1 cellular context compared by ENCODE assay signal in the genomic region with DNA sequence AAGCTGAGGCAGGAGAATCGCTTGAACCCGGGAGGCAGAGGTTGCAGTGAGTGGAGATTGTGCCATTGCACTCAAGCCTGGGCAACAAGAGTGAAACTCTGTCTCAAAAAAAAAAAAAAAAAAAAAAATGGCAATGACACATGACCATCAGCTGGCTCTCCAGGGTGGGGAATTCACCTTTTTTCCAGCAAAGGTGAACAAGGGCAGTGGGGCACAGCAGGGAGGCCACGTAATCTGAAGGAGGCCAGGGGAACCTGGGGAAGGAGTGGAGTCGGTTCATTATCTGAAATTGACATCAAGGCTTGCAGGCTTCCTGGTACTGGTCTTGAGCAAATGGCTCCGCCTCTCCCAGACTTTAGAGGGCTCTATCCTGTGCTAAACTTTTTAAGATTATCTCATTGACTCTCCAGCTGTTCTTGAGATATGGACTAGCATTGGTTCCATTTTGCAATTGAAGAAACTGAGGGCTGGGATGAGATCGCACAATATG.
TF ChIP-seq lines count a peak whose summit lies in the region.

No MANE protein-coding gene starts in this region.

TF ChIP-seq in K562, 482 proteins besides CTCF, POLR2A, EP300 and RAD21 (continues in another document):
- TF ChIP-seq, protein P1, sequence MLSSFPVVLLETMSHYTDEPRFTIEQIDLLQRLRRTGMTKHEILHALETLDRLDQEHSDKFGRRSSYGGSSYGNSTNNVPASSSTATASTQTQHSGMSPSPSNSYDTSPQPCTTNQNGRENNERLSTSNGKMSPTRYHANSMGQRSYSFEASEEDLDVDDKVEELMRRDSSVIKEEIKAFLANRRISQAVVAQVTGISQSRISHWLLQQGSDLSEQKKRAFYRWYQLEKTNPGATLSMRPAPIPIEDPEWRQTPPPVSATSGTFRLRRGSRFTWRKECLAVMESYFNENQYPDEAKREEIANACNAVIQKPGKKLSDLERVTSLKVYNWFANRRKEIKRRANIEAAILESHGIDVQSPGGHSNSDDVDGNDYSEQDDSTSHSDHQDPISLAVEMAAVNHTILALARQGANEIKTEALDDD (IDR thresholded peaks at IDR 0.05): 0 out of 2 replicates have a peak, but pooled peaks have one; percentile 49
- TF ChIP-seq STAG1 (CRISPR knock-in tag; IDR thresholded peaks at IDR 0.05; ENCODE audit: borderline replicate concordance) (no peak), NCOA4 (IDR thresholded peaks at IDR 0.05; ENCODE audit: partially characterized antibody) (no peak), HDGF (IDR thresholded peaks at IDR 0.05) (no peak), TOE1 (IDR thresholded peaks at IDR 0.05; ENCODE audit: borderline replicate concordance) (no peak), TOE1 (CRISPR knock-in tag; IDR thresholded peaks at IDR 0.05; ENCODE audit: borderline replicate concordance, low read depth) (no peak), SMARCA4 (IDR thresholded peaks at IDR 0.05) (peak; percentile 57; the same call in 1 of the 2 replicates), NRF1 (conservative IDR thresholded peaks at IDR 0.05 in 1 of 2, IDR thresholded peaks at IDR 0.05 in 1 of 2) (peak in 1 of 2 experiments; percentile 28; a peak in 1 of 4 replicates), DPF2 (IDR thresholded peaks at IDR 0.05) (peak; percentile 74), RBM15 (IDR thresholded peaks at IDR 0.05; ENCODE audit: insufficient read depth, low read length) (no peak), JUND (IDR thresholded peaks at IDR 0.05; ENCODE audit: borderline replicate concordance, low read depth, low read length) (peak; percentile 44; the same call in 1 of the 2 replicates), JUND (tag; IDR thresholded peaks at IDR 0.05; ENCODE audit: borderline replicate concordance, low read depth, low read length) (peak; percentile 20; the same call in 1 of the 3 replicates), SMAD4 (CRISPR knock-in tag; conservative IDR thresholded peaks at IDR 0.05) (0 out of 2 replicates have a peak, but pooled peaks have one; percentile 29), MTA2 (IDR thresholded peaks at IDR 0.05; ENCODE audit: low read depth) (peak; percentile 4; the same call in 1 of the 2 replicates), SMARCE1 (IDR thresholded peaks at IDR 0.05) (peak; percentile 58; the same call in 1 of the 2 replicates), ARID1B (IDR thresholded peaks at IDR 0.05) (peak; percentile 76), ZNF280B (CRISPR knock-in tag; IDR thresholded peaks at IDR 0.05) (no peak), CEBPB (tag; IDR thresholded peaks at IDR 0.05) (peak; percentile 20; the same call in 1 of the 2 replicates), ATF1 (CRISPR knock-in tag; IDR thresholded peaks at IDR 0.05) (no peak), ATF1 (tag; IDR thresholded peaks at IDR 0.05) (peak; percentile 29; the same call in 1 of the 2 replicates), ZNF212 (CRISPR knock-in tag; IDR thresholded peaks at IDR 0.05) (no peak), RBM39 (optimal IDR thresholded peaks at IDR 0.05; ENCODE audit: low read depth, low read length) (no peak), GATA2 (CRISPR knock-in tag; IDR thresholded peaks at IDR 0.05) (peak; percentile 60; the same call in 1 of the 2 replicates), SREBF1 (IDR thresholded peaks at IDR 0.05; ENCODE audit: borderline replicate concordance, low read depth, low read length) (no peak), SREBF2 (CRISPR knock-in tag; IDR thresholded peaks at IDR 0.05) (no peak), SMARCC2 (IDR thresholded peaks at IDR 0.05; ENCODE audit: low read depth) (0 out of 2 replicates have a peak, but pooled peaks have one; percentile 18), LARP7 (IDR thresholded peaks at IDR 0.05) (peak; percentile 58; the same call in 1 of the 2 replicates), SOX6 (IDR thresholded peaks at IDR 0.05) (peak; percentile 32; the same call in 1 of the 2 replicates), XRCC3 (IDR thresholded peaks at IDR 0.05) (no peak), ADNP (tag; IDR thresholded peaks at IDR 0.05) (peak; percentile 81), KDM2B (CRISPR knock-in tag; IDR thresholded peaks at IDR 0.05) (no peak), KHSRP (IDR thresholded peaks at IDR 0.05) (no peak), ZNF384 (IDR thresholded peaks at IDR 0.05; ENCODE audit: low read depth, low read length) (peak; percentile 79), HDAC2 (IDR thresholded peaks at IDR 0.05) (no peak), ZNF79 (CRISPR knock-in tag; IDR thresholded peaks at IDR 0.05; ENCODE audit: low read depth) (no peak), ATF7 (IDR thresholded peaks at IDR 0.05) (peak; percentile 62; the same call in 1 of the 2 replicates), BHLHE40 (IDR thresholded peaks at IDR 0.05; ENCODE audit: low read length) (no peak), EP400 (IDR thresholded peaks at IDR 0.05) (peak; percentile 48; the same call in 1 of the 2 replicates), FUS (optimal IDR thresholded peaks at IDR 0.05; ENCODE audit: low read depth, low read length) (no peak), TAL1 (IDR thresholded peaks at IDR 0.05) (peak; percentile 45), CREM (IDR thresholded peaks at IDR 0.05; ENCODE audit: low read depth) (0 out of 2 replicates have a peak, but pooled peaks have one; percentile 16), ARID3B (CRISPR knock-in tag; IDR thresholded peaks at IDR 0.05; ENCODE audit: borderline replicate concordance) (no peak), MTA3 (IDR thresholded peaks at IDR 0.05; ENCODE audit: borderline replicate concordance) (peak; percentile 53; the same call in 1 of the 2 replicates), MTA1 (IDR thresholded peaks at IDR 0.05; ENCODE audit: borderline replicate concordance) (peak; percentile 49; the same call in 1 of the 2 replicates)
- TF ChIP-seq, protein P2, sequence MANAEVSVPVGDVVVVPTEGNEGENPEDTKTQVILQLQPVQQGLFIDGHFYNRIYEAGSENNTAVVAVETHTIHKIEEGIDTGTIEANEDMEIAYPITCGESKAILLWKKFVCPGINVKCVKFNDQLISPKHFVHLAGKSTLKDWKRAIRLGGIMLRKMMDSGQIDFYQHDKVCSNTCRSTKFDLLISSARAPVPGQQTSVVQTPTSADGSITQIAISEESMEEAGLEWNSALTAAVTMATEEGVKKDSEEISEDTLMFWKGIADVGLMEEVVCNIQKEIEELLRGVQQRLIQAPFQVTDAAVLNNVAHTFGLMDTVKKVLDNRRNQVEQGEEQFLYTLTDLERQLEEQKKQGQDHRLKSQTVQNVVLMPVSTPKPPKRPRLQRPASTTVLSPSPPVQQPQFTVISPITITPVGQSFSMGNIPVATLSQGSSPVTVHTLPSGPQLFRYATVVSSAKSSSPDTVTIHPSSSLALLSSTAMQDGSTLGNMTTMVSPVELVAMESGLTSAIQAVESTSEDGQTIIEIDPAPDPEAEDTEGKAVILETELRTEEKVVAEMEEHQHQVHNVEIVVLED (CRISPR knock-in tag; IDR thresholded peaks at IDR 0.05): no peak
- TF ChIP-seq, protein P3, sequence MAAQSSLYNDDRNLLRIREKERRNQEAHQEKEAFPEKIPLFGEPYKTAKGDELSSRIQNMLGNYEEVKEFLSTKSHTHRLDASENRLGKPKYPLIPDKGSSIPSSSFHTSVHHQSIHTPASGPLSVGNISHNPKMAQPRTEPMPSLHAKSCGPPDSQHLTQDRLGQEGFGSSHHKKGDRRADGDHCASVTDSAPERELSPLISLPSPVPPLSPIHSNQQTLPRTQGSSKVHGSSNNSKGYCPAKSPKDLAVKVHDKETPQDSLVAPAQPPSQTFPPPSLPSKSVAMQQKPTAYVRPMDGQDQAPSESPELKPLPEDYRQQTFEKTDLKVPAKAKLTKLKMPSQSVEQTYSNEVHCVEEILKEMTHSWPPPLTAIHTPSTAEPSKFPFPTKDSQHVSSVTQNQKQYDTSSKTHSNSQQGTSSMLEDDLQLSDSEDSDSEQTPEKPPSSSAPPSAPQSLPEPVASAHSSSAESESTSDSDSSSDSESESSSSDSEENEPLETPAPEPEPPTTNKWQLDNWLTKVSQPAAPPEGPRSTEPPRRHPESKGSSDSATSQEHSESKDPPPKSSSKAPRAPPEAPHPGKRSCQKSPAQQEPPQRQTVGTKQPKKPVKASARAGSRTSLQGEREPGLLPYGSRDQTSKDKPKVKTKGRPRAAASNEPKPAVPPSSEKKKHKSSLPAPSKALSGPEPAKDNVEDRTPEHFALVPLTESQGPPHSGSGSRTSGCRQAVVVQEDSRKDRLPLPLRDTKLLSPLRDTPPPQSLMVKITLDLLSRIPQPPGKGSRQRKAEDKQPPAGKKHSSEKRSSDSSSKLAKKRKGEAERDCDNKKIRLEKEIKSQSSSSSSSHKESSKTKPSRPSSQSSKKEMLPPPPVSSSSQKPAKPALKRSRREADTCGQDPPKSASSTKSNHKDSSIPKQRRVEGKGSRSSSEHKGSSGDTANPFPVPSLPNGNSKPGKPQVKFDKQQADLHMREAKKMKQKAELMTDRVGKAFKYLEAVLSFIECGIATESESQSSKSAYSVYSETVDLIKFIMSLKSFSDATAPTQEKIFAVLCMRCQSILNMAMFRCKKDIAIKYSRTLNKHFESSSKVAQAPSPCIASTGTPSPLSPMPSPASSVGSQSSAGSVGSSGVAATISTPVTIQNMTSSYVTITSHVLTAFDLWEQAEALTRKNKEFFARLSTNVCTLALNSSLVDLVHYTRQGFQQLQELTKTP (IDR thresholded peaks at IDR 0.05; ENCODE audit: low read depth in 1 of 2, partially characterized antibody in 2 of 2): peak in 1 of 2 experiments; percentile 65
- TF ChIP-seq, protein P4, sequence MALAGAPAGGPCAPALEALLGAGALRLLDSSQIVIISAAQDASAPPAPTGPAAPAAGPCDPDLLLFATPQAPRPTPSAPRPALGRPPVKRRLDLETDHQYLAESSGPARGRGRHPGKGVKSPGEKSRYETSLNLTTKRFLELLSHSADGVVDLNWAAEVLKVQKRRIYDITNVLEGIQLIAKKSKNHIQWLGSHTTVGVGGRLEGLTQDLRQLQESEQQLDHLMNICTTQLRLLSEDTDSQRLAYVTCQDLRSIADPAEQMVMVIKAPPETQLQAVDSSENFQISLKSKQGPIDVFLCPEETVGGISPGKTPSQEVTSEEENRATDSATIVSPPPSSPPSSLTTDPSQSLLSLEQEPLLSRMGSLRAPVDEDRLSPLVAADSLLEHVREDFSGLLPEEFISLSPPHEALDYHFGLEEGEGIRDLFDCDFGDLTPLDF (CRISPR knock-in tag; IDR thresholded peaks at IDR 0.05): no peak
- TF ChIP-seq, protein P5, sequence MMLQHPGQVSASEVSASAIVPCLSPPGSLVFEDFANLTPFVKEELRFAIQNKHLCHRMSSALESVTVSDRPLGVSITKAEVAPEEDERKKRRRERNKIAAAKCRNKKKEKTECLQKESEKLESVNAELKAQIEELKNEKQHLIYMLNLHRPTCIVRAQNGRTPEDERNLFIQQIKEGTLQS (IDR thresholded peaks at IDR 0.05): peak; percentile 22; the same call in 1 of the 2 replicates
- TF ChIP-seq, protein P5 (CRISPR knock-in tag; conservative IDR thresholded peaks at IDR 0.05): no peak
- TF ChIP-seq, protein P6, sequence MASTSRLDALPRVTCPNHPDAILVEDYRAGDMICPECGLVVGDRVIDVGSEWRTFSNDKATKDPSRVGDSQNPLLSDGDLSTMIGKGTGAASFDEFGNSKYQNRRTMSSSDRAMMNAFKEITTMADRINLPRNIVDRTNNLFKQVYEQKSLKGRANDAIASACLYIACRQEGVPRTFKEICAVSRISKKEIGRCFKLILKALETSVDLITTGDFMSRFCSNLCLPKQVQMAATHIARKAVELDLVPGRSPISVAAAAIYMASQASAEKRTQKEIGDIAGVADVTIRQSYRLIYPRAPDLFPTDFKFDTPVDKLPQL (IDR thresholded peaks at IDR 0.05; ENCODE audit: extremely low read depth, insufficient read length): no peak
- TF ChIP-seq, protein P7, sequence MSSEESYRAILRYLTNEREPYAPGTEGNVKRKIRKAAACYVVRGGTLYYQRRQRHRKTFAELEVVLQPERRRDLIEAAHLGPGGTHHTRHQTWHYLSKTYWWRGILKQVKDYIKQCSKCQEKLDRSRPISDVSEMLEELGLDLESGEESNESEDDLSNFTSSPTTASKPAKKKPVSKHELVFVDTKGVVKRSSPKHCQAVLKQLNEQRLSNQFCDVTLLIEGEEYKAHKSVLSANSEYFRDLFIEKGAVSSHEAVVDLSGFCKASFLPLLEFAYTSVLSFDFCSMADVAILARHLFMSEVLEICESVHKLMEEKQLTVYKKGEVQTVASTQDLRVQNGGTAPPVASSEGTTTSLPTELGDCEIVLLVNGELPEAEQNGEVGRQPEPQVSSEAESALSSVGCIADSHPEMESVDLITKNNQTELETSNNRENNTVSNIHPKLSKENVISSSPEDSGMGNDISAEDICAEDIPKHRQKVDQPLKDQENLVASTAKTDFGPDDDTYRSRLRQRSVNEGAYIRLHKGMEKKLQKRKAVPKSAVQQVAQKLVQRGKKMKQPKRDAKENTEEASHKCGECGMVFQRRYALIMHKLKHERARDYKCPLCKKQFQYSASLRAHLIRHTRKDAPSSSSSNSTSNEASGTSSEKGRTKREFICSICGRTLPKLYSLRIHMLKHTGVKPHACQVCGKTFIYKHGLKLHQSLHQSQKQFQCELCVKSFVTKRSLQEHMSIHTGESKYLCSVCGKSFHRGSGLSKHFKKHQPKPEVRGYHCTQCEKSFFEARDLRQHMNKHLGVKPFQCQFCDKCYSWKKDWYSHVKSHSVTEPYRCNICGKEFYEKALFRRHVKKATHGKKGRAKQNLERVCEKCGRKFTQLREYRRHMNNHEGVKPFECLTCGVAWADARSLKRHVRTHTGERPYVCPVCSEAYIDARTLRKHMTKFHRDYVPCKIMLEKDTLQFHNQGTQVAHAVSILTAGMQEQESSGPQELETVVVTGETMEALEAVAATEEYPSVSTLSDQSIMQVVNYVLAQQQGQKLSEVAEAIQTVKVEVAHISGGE (CRISPR knock-in tag; IDR thresholded peaks at IDR 0.05): 0 out of 6 replicates have a peak, but pooled peaks of 1 of the 3 experiments have one; percentile 22
